Comparison of ENCODE assay signal across 1 cellular context in genomic region chr15:74800559-74801094, GRCh38.
TF ChIP-seq lines count a peak whose summit lies in the region.

No MANE protein-coding gene starts in this region.

TF ChIP-seq in HepG2, 621 proteins besides CTCF, POLR2A, EP300 and RAD21:
- TF ChIP-seq KLF12 (CRISPR knock-in tag; IDR thresholded peaks at IDR 0.05; ENCODE audit: borderline replicate concordance) (no peak), AGO2 (optimal IDR thresholded peaks at IDR 0.05; ENCODE audit: low read depth, low read length) (peak; percentile 41), FOXO4 (CRISPR knock-in tag; conservative IDR thresholded peaks at IDR 0.05) (no peak), GZF1 (CRISPR knock-in tag; IDR thresholded peaks at IDR 0.05) (no peak)
